In genomic region chr1:91876040-91876470, GRCh38 we compare ENCODE assay signal across 8 cellular contexts. TPM values are rescaled to one million over a fixed set of nuclear protein-coding genes. Genes with fewer than 3 reads are reported as not detected.
DNase-seq lines count a peak whose midpoint lies in the region; ATAC-seq and TF ChIP-seq lines count a peak whose summit lies in the region.

No MANE protein-coding gene starts in this region.

- H3K36me3 ChIP-seq in PC-9 (ENCODE audit: low read depth), result no peaks in the 10 kb centered on the region
- H3K36me3 ChIP-seq in Karpas-422 (ENCODE audit: insufficient read depth, low read length), result no peaks in the 10 kb centered on the region

- no peak overlapping the region for H3K9ac ChIP-seq in Karpas-422 (ENCODE audit: low read length)

- POLR2A ChIA-PET in PC-9 (lab: Charles Lee; ENCODE audit: unreplicated experiment), result no interaction called here

- H4K20me1 ChIP-seq in PC-9 (ENCODE audit: insufficient read depth), result no peaks in the 10 kb centered on the region
- no peaks in the 10 kb centered on the region for H4K20me1 ChIP-seq in Karpas-422 (ENCODE audit: insufficient read depth, low read depth, low read length)

- H3K27ac Mint-ChIP-seq in natural killer cell treated with Interleukin-12 subunit alpha and Interleukin-12 subunit beta and Interleukin-15 and Interleukin-18, amount 100 ng/mL, for 72 hours, result peak overlapping the region; percentile 63 to 87

- peak; percentile 75 for DNase-seq in natural killer cell treated with Interleukin-12 subunit alpha and Interleukin-12 subunit beta and Interleukin-15 and Interleukin-18, amount 100 ng/mL, for 72 hours (ENCODE audit: low spot score)
- DNase-seq in caudate nucleus (lab: John Stamatoyannopoulos, UW) (no peak), PC-9 (no peak), Karpas-422 (no peak), NCI-H345 (lab: John Stamatoyannopoulos, UW) (no peak)

- H3K79me2 ChIP-seq in PC-9 (ENCODE audit: low read depth), result peaks cover 59% of the 10 kb centered on the region
- no peaks in the 10 kb centered on the region for H3K79me2 ChIP-seq in Karpas-422 (ENCODE audit: low read length)

- ATAC-seq in GM18517 (IDR thresholded peaks at IDR 0.05; ENCODE audit: unreplicated experiment) (peak; percentile 93), GM21529 (IDR thresholded peaks at IDR 0.05; ENCODE audit: unreplicated experiment) (peak; percentile 88), HG03558 (IDR thresholded peaks at IDR 0.05; ENCODE audit: extremely low read depth, unreplicated experiment) (peak; percentile 81)
- ATAC-seq in natural killer cell treated with Interleukin-12 subunit alpha and Interleukin-12 subunit beta and Interleukin-15 and Interleukin-18, amount 100 ng/mL, for 72 hours, result peak; percentile 86 to 89

- CTCF ChIA-PET in PC-9 (lab: Charles Lee), result no interaction called here

- H3K4me1 Mint-ChIP-seq in natural killer cell treated with Interleukin-12 subunit alpha and Interleukin-12 subunit beta and Interleukin-15 and Interleukin-18, amount 100 ng/mL, for 72 hours (ENCODE audit: low read depth in 2 of 2), result peaks cover 72 to 79% of the 10 kb centered on the region in 2 donors

- BruUV-seq in PC-9 (replicated peaks; lab: Mats Ljungman, UMichigan), result no TSS peak

- H3F3A ChIP-seq in PC-9 (ENCODE audit: insufficient read depth, low read depth), result peaks cover 47% of the 10 kb centered on the region; the same call in 1 of the 2 replicates

- H2AFZ ChIP-seq in PC-9 (no peak overlapping the region; the same call in 1 of the 2 replicates), Karpas-422 (ENCODE audit: low read length) (no peak overlapping the region)

- H3K27me3 ChIP-seq in PC-9 (ENCODE audit: insufficient read depth, low read depth) (no peaks in the 10 kb centered on the region), Karpas-422 (ENCODE audit: low read length) (no peaks in the 10 kb centered on the region)

- H3K9me2 ChIP-seq in PC-9 (ENCODE audit: insufficient read depth) (no peaks in the 10 kb centered on the region), Karpas-422 (replicated peaks; ENCODE audit: insufficient read depth, low read length) (no peaks in the 10 kb centered on the region)

- H3K4me3 ChIP-seq in PC-9 (no peak overlapping the region), Karpas-422 (ENCODE audit: low read length) (no peak overlapping the region)

- H3K4me2 ChIP-seq in PC-9 (no peak overlapping the region), Karpas-422 (ENCODE audit: low read depth, low read length, poor library complexity, severe bottlenecking) (no peak overlapping the region)

- TF ChIP-seq CTCF in PC-9 (conservative IDR thresholded peaks at IDR 0.05), result no peak

- no peaks in the 10 kb centered on the region for H3K36me3 Mint-ChIP-seq in natural killer cell treated with Interleukin-12 subunit alpha and Interleukin-12 subunit beta and Interleukin-15 and Interleukin-18, amount 100 ng/mL, for 72 hours

- H3K9me3 ChIP-seq in PC-9 (ENCODE audit: insufficient read depth, low read depth), result no peaks in the 10 kb centered on the region
- no peaks in the 10 kb centered on the region for H3K9me3 ChIP-seq in Karpas-422 (ENCODE audit: low read length)

- H3K27ac ChIP-seq in caudate nucleus (ENCODE audit: low read depth, low read length) (no peak overlapping the region), PC-9 (no peak overlapping the region), Karpas-422 (ENCODE audit: low read length) (no peak overlapping the region)

- peak overlapping the region; percentile 68 for H3K4me3 Mint-ChIP-seq in natural killer cell treated with Interleukin-12 subunit alpha and Interleukin-12 subunit beta and Interleukin-15 and Interleukin-18, amount 100 ng/mL, for 72 hours

- no peaks in the 10 kb centered on the region for H3K27me3 Mint-ChIP-seq in natural killer cell treated with Interleukin-12 subunit alpha and Interleukin-12 subunit beta and Interleukin-15 and Interleukin-18, amount 100 ng/mL, for 72 hours

- H3K4me1 ChIP-seq in PC-9 (replicated peaks; ENCODE audit: insufficient read depth) (peaks cover 72% of the 10 kb centered on the region), Karpas-422 (ENCODE audit: low read length) (no peaks in the 10 kb centered on the region)

- intact Hi-C loops in PC-9 (cut with micrococcal nuclease; ENCODE audit: unreplicated experiment), result no loop called here

- no peaks in the 10 kb centered on the region for H3K9me3 Mint-ChIP-seq in natural killer cell treated with Interleukin-12 subunit alpha and Interleukin-12 subunit beta and Interleukin-15 and Interleukin-18, amount 100 ng/mL, for 72 hours

RNA-seq across cellular contexts. Expression of gene TGFBR3, which starts 9.9 kb away (rescaled TPM):
- 100 to 1,000 TPM in 1 of 2 donors, 10 to 100 TPM in 1; 67.6 to 157 TPM for total RNA-seq in natural killer cell treated with Interleukin-12 subunit alpha and Interleukin-12 subunit beta and Interleukin-15 and Interleukin-18, amount 100 ng/mL, for 72 hours
- total RNA-seq in PC-9 (2021), result 1.6 and 2.5 TPM in 2 replicates
- not detected in 2 replicates for total RNA-seq in Karpas-422 (2014; rRNA removed; shearing (Covaris generic); ENCODE audit: low replicate concordance)

Comparison
In these comparisons a context has a peak if more than half of its experiments do, and no peak if none do; other contexts are left out.
1. RNA of gene TGFBR3, which starts 9.9 kb away (total RNA-seq): 67.6 to 157 TPM in natural killer cell treated with Interleukin-12 subunit alpha and Interleukin-12 subunit beta and Interleukin-15 and Interleukin-18, amount 100 ng/mL, for 72 hours; 1.6 to 2.5 TPM in PC-9 and not detected in Karpas-422; every median in the first group is over 10 times any median in the second.
2. Peak in every context shown above with its lines, with median percentiles within 50 percentile points of each other: ATAC-seq.